ENCODE assay signal across 22 cellular contexts in genomic region chr17:34363183-34363661, GRCh38. TPM values are rescaled to one million over a fixed set of nuclear protein-coding genes. Genes with fewer than 3 reads are reported as not detected.
"Had no signal": no experiment of that assay in that cellular context is flagged by ENCODE, and none has a peak within 500 bp of the region (broad histone marks: within the 10 kb centered on the region; RNA-seq: fewer than 3 reads in every experiment).

Gene CCL1, minus strand, starts transcription at chr17:34363233. Its CDS starts 72 bp downstream, at chr17:34363161.

- H3K4me1 ChIP-seq: body of pancreas, colonic mucosa had no signal

- H3K9me3 Mint-ChIP-seq: activated naive CD8-positive, alpha-beta T cell treated with anti-CD3 and anti-CD28 coated beads for 36 hours; neural crest cell; stimulated activated naive CD8-positive, alpha-beta T cell treated with anti-CD3 and anti-CD28 coated beads, Interleukin-15, Interleukin-2, amounts not matched to agents 100 ng/mL and 50 ng/mL, for 24 hours had no signal

- H3K4me3 ChIP-seq: body of pancreas, colonic mucosa, lung, ovary, right lobe of liver, smooth muscle cell, suprapubic skin had no signal

- H3K36me3 ChIP-seq: colonic mucosa, ovary, right lobe of liver, suprapubic skin had no signal

- H3K36me3 Mint-ChIP-seq: activated naive CD8-positive, alpha-beta T cell treated with anti-CD3 and anti-CD28 coated beads for 36 hours had no signal

- H3K27me3 ChIP-seq: body of pancreas, colonic mucosa, ovary, right lobe of liver had no signal

- H3K4me1 Mint-ChIP-seq: neural crest cell had no signal

- DNase-seq: activated CD4-positive, alpha-beta T cell treated with anti-CD3 and anti-CD28 coated beads, Interleukin-2, amount 50 U/mL, for 4 hours; activated CD4-positive, CD25-positive, alpha-beta regulatory T cell; activated gamma-delta T cell treated with Interleukin-2 at 50 U/mL for 16 hours; activated naive CD8-positive, alpha-beta T cell treated with anti-CD3 and anti-CD28 coated beads for 36 hours; activated T-cell treated with anti-CD3 and anti-CD28 coated beads, Interleukin-2, amount 50 U/mL, for 48 hours; amygdala; body of pancreas; caudate nucleus; colonic mucosa; ovary; right lobe of liver; stimulated activated CD4-positive, alpha-beta T cell treated with anti-CD3 and anti-CD28 coated beads, Interleukin-4, amount 100 ng/mL, for 4 hours; stimulated activated CD8-positive, alpha-beta memory T cell treated with anti-CD3 and anti-CD28 coated beads, Interleukin-4, amount 100 ng/mL, for 48 hours; T-helper 17 cell had no signal

- H3K9me3 ChIP-seq: body of pancreas, colonic mucosa, ovary, right lobe of liver, suprapubic skin had no signal

- H3K27ac Mint-ChIP-seq: activated naive CD8-positive, alpha-beta T cell treated with anti-CD3 and anti-CD28 coated beads for 36 hours; stimulated activated naive CD8-positive, alpha-beta T cell treated with anti-CD3 and anti-CD28 coated beads, Interleukin-15, Interleukin-2, amounts not matched to agents 100 ng/mL and 50 ng/mL, for 24 hours; T-helper 17 cell had no signal

- H3K27ac ChIP-seq: body of pancreas, colonic mucosa, ovary, right lobe of liver, suprapubic skin had no signal

- H3K4me3 Mint-ChIP-seq: activated naive CD8-positive, alpha-beta T cell treated with anti-CD3 and anti-CD28 coated beads for 36 hours; neural crest cell; stimulated activated naive CD8-positive, alpha-beta T cell treated with anti-CD3 and anti-CD28 coated beads, Interleukin-15, Interleukin-2, amounts not matched to agents 100 ng/mL and 50 ng/mL, for 24 hours; T-helper 17 cell had no signal

RNA-seq across cellular contexts. Expression of gene CCL1, which starts in this region (rescaled TPM):
- total RNA-seq: activated naive CD8-positive, alpha-beta T cell treated with anti-CD3 and anti-CD28 coated beads for 36 hours; body of pancreas; colonic mucosa; esophagus mucosa; lung; neural crest cell; ovary; pulmonary artery endothelial cell; right lobe of liver; smooth muscle cell; suprapubic skin; T-helper 17 cell; urinary bladder had no signal
- polyA plus RNA-seq: ovary, smooth muscle cell, urinary bladder had no signal
